In the genomic region with DNA sequence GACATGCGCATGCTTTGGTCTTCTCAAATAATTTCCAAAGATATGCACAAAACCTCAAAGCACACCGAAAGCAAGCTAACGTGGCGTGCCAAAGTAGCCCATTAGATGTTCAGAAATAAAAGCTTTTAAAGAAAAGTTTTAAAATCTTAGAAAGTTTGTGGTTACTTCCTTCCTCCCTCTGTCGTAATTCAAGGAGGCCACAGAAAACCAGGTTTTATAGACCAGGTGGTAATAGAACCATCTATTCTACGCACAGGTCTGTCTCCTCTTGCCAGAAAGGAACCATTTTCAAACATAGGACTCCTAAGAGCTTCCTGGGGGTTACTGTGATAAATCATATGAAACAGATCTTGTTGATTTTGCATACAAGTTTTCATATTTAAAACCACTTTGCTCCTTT, we compare ENCODE assay signal across 26 cellular contexts.
"Had no signal": no experiment of that assay in that cellular context is flagged by ENCODE, and none has a peak within 500 bp of the region (broad histone marks: within the 10 kb centered on the region; RNA-seq: fewer than 3 reads in every experiment).

No MANE protein-coding gene starts in this region.

- H3K4me3 ChIP-seq: adrenal gland, breast epithelium, colonic mucosa had no signal

- H3K36me3 Mint-ChIP-seq: WTC11 had no signal

- H3K9me3 Mint-ChIP-seq: activated naive CD4-positive, alpha-beta T cell treated with anti-CD3 and anti-CD28 coated beads, Interleukin-2, amount 10 ng/mL, durations not matched to agents 7 days and 5 days; activated T-cell treated with anti-CD3 and anti-CD28 coated beads, Interleukin-2, amount 50 U/mL, for 72 hours; activated T-helper 2 cell treated with anti-CD3 and anti-CD28 coated beads, Interferon-gamma antibody, Interleukin-2, Interleukin-4, amounts not matched to agents 10 μg/mL and 5 μg/mL and 100 μg/mL, durations not matched to agents 14 hours and 24 hours and 36 hours; T-helper 1 cell treated with Interleukin-12 subunit alpha and Interleukin-12 subunit beta and Interleukin-4 antibody, amounts not matched to agents 30 μg/mL and 1 μg/mL, for 36 hours; WTC11 had no signal

- H3K27me3 Mint-ChIP-seq: activated naive CD4-positive, alpha-beta T cell treated with anti-CD3 and anti-CD28 coated beads, Interleukin-2, amount 10 ng/mL, durations not matched to agents 7 days and 5 days had no signal

- DNase-seq: activated CD4-positive, alpha-beta T cell treated with anti-CD3 and anti-CD28 coated beads for 48 hours; activated CD4-positive, alpha-beta T cell treated with anti-CD3 and anti-CD28 coated beads, Interleukin-2, amount 50 U/mL, for 4 hours; activated CD4-positive, CD25-positive, alpha-beta regulatory T cell treated with anti-CD3 and anti-CD28 coated beads, Interleukin-2, amount 50 U/mL, for 72 hours; activated CD8-positive, alpha-beta memory T cell treated with anti-CD3 and anti-CD28 coated beads for 24 hours; activated gamma-delta T cell treated with Interleukin-2 at 50 U/mL for 16 hours; activated naive CD4-positive, alpha-beta T cell treated with anti-CD3 and anti-CD28 coated beads, Interleukin-2, amount 10 ng/mL, durations not matched to agents 7 days and 5 days; activated T-cell treated with anti-CD3 and anti-CD28 coated beads for 4 hours; activated T-cell treated with anti-CD3 and anti-CD28 coated beads, Interleukin-2, amount 50 U/mL, for 72 hours; adrenal gland; aorta; caudate nucleus; colonic mucosa; MM.1S; NCI-H1105; NCI-H1436; NCI-H1694 treated with DMSO at 0.1 percent for 48 hours; NCI-H2081; NCI-H446; NCI-H524; PC-3; SHP77; T-helper 9 cell had no signal

- H3K4me3 Mint-ChIP-seq: activated naive CD4-positive, alpha-beta T cell treated with anti-CD3 and anti-CD28 coated beads, Interleukin-2, amount 10 ng/mL, durations not matched to agents 7 days and 5 days; activated T-cell treated with anti-CD3 and anti-CD28 coated beads, Interleukin-2, amount 50 U/mL, for 72 hours; T-helper 1 cell treated with Interleukin-12 subunit alpha and Interleukin-12 subunit beta and Interleukin-4 antibody, amounts not matched to agents 30 μg/mL and 1 μg/mL, for 36 hours; WTC11 had no signal

- ATAC-seq: activated T-cell treated with anti-CD3 and anti-CD28 coated beads, Interleukin-2, amount 50 U/mL, for 72 hours; PC-3; WTC11 had no signal

- H3K27ac Mint-ChIP-seq: activated T-cell treated with anti-CD3 and anti-CD28 coated beads, Interleukin-2, amount 50 U/mL, for 72 hours; activated T-helper 2 cell treated with anti-CD3 and anti-CD28 coated beads, Interferon-gamma antibody, Interleukin-2, Interleukin-4, amounts not matched to agents 10 μg/mL and 5 μg/mL and 100 μg/mL, durations not matched to agents 14 hours and 24 hours and 36 hours; T-helper 1 cell treated with Interleukin-12 subunit alpha and Interleukin-12 subunit beta and Interleukin-4 antibody, amounts not matched to agents 30 μg/mL and 1 μg/mL, for 36 hours; WTC11 had no signal

- H3K9me3 ChIP-seq: adrenal gland, breast epithelium, colonic mucosa had no signal
